ENCODE assay signal across 19 cellular contexts in genomic region chr17:61284174-61284573, GRCh38.
A peak's percentile ranks its signal among the peaks of the same experiment; 100 is the strongest.
DNase-seq lines count a peak whose midpoint lies in the region; ATAC-seq and TF ChIP-seq lines count a peak whose summit lies in the region.
"Had no signal": no experiment of that assay in that cellular context is flagged by ENCODE, and none has a peak within 500 bp of the region (broad histone marks: within the 10 kb centered on the region; RNA-seq: fewer than 3 reads in every experiment).

No MANE protein-coding gene starts in this region.

- CTCF ChIA-PET in HCT116 (lab: Charles Lee), result no interaction called here

- intact Hi-C loops in HCT116 (cut with micrococcal nuclease), result no loop called here

- TF ChIP-seq CTCF in HCT116 (IDR thresholded peaks at IDR 0.05 in 2 of 3, conservative IDR thresholded peaks at IDR 0.05 in 1 of 3; ENCODE audit: borderline replicate concordance in 1 of 3, insufficient read depth in 1 of 3, low read depth in 2 of 3, low read length in 2 of 3), result no peak

- peaks cover 5% of the 10 kb centered on the region for H3K36me3 Mint-ChIP-seq in activated naive CD8-positive, alpha-beta T cell treated with anti-CD3 and anti-CD28 coated beads for 36 hours

- H3K9me2 ChIP-seq in HCT116 (ENCODE audit: insufficient read depth), result no peaks in the 10 kb centered on the region

- H3K27ac Mint-ChIP-seq in activated naive CD8-positive, alpha-beta T cell treated with anti-CD3 and anti-CD28 coated beads for 36 hours, result no peak overlapping the region
- H3K27ac Mint-ChIP-seq: activated T-helper 1 cell treated with anti-CD3 and anti-CD28 coated beads, Interleukin-12 subunit alpha, Interleukin-12 subunit beta, Interleukin-2, Interleukin-4 antibody, amounts not matched to agents 30 ng/mL and 10 ng/mL and 1 ng/mL, durations not matched to agents 14 hours and 24 hours and 36 hours; memory B cell; T-helper 17 cell had no signal

- H3K36me3 ChIP-seq in ACC112 (ENCODE audit: insufficient read depth, low read length) (no peaks in the 10 kb centered on the region), HCT116 (ENCODE audit: control insufficient read depth in 1 of 2, insufficient read depth in 2 of 2, low read length in 2 of 2) (no peaks in the 10 kb centered on the region)
- H3K36me3 ChIP-seq: breast epithelium, pancreas, Peyer's patch, transverse colon had no signal

- RAD21 ChIA-PET in HCT116 (lab: Charles Lee; ENCODE audit: low non-redundant PET in 1 of 2, low total read pairs in 2 of 2, uncharacterized antibody in 2 of 2, unreplicated experiment in 2 of 2), result no interaction called here

- no peak for TF ChIP-seq RAD21 in HCT116 (IDR thresholded peaks at IDR 0.05; ENCODE audit: low read depth)

- peaks cover 26% of the 10 kb centered on the region for H3K4me1 Mint-ChIP-seq in activated naive CD8-positive, alpha-beta T cell treated with anti-CD3 and anti-CD28 coated beads for 36 hours
- H3K4me1 Mint-ChIP-seq: T-helper 17 cell had no signal

- POLR2A ChIA-PET in HCT116 (lab: Charles Lee), result no interaction called here

- BruUV-seq in HCT116 (replicated peaks; lab: Mats Ljungman, UMichigan), result no TSS peak

- H3K4me3 Mint-ChIP-seq in activated naive CD8-positive, alpha-beta T cell treated with anti-CD3 and anti-CD28 coated beads for 36 hours, result no peak overlapping the region
- H3K4me3 Mint-ChIP-seq: activated T-helper 1 cell treated with anti-CD3 and anti-CD28 coated beads, Interleukin-12 subunit alpha, Interleukin-12 subunit beta, Interleukin-2, Interleukin-4 antibody, amounts not matched to agents 30 ng/mL and 10 ng/mL and 1 ng/mL, durations not matched to agents 14 hours and 24 hours and 36 hours; memory B cell; T-helper 17 cell had no signal

- ATAC-seq in HCT116, result peak; percentile 34; the same call in 1 of the 2 replicates
- no peak for ATAC-seq in HG03095 (IDR thresholded peaks at IDR 0.05; ENCODE audit: unreplicated experiment)
- no peak for ATAC-seq in GM21526 (IDR thresholded peaks at IDR 0.05; ENCODE audit: low FRiP score, unreplicated experiment)
- ATAC-seq: pancreas, T-helper 17 cell had no signal

- no peak overlapping the region for H3K9ac ChIP-seq in HCT116 (ENCODE audit: low read length)

- peak overlapping the region; percentile 92 for H3K27ac ChIP-seq in ACC112 (ENCODE audit: low read depth, low read length)
- H3K27ac ChIP-seq in HCT116 (ENCODE audit: low read depth, low read length), result no peak overlapping the region
- H3K27ac ChIP-seq: breast epithelium, pancreas, Peyer's patch, transverse colon had no signal

- no peaks in the 10 kb centered on the region for H3K27me3 ChIP-seq in ACC112 (ENCODE audit: insufficient read depth, low read length)
- H3K27me3 ChIP-seq in HCT116 (ENCODE audit: insufficient read depth, low read length), result no peaks in the 10 kb centered on the region
- H3K27me3 ChIP-seq: breast epithelium, pancreas, Peyer's patch, transverse colon had no signal

- TF ChIP-seq POLR2A in HCT116 (IDR thresholded peaks at IDR 0.05; ENCODE audit: borderline replicate concordance, extremely low read depth, insufficient read depth, insufficient read length), result no peak

- no peak overlapping the region for H3K4me2 ChIP-seq in HCT116 (ENCODE audit: low read length)

- no peak for DNase-seq in HCT116 (ENCODE audit: low read depth, low spot score)
- peak; percentile 97 for DNase-seq in amniotic epithelial cell (ENCODE audit: low read depth)
- DNase-seq in iris pigment epithelial cell (ENCODE audit: low read depth), result peak; percentile 87
- no peak for DNase-seq in activated naive CD8-positive, alpha-beta T cell treated with anti-CD3 and anti-CD28 coated beads for 36 hours
- no peak for DNase-seq in NCI-H345 (lab: John Stamatoyannopoulos, UW)
- DNase-seq: activated CD4-positive, alpha-beta T cell treated with anti-CD3 and anti-CD28 coated beads, Interleukin-2, amount 50 U/mL, for 48 hours; hypothalamus; NCI-H1092; NCI-H446; pancreas; Peyer's patch; T-helper 17 cell; transverse colon had no signal

- no peak overlapping the region for H3K4me3 ChIP-seq in ACC112 (ENCODE audit: low read depth, low read length)
- H3K4me3 ChIP-seq in HCT116 (replicated peaks in 1 of 2; ENCODE audit: low read depth in 1 of 2, low read length in 2 of 2), result no peak overlapping the region
- H3K4me3 ChIP-seq: breast epithelium, pancreas, Peyer's patch, transverse colon had no signal

- no peaks in the 10 kb centered on the region for H3K79me2 ChIP-seq in ACC112 (ENCODE audit: control insufficient read depth, insufficient read depth, low read length, unreplicated experiment)
- no peaks in the 10 kb centered on the region for H3K79me2 ChIP-seq in HCT116 (ENCODE audit: insufficient read depth, low read length)

- no peaks in the 10 kb centered on the region for H3K27me3 Mint-ChIP-seq in activated naive CD8-positive, alpha-beta T cell treated with anti-CD3 and anti-CD28 coated beads for 36 hours
- H3K27me3 Mint-ChIP-seq: memory B cell, T-helper 17 cell had no signal

- peaks cover 39% of the 10 kb centered on the region for H3K4me1 ChIP-seq in ACC112 (ENCODE audit: control insufficient read depth, insufficient read depth, low read length, unreplicated experiment)
- H3K4me1 ChIP-seq in HCT116 (ENCODE audit: control insufficient read depth in 1 of 2, insufficient read depth in 2 of 2, low read length in 2 of 2), result peaks cover 0 to 4% of the 10 kb centered on the region in 2 experiments; a peak in 1 of 4 replicates
- H3K4me1 ChIP-seq: breast epithelium, pancreas, Peyer's patch, transverse colon had no signal

- H2AFZ ChIP-seq in ACC112 (ENCODE audit: low read length, unreplicated experiment), result no peak overlapping the region
- no peak overlapping the region for H2AFZ ChIP-seq in HCT116 (ENCODE audit: low read depth, low read length, poor library complexity, severe bottlenecking)

- H3K9me3 Mint-ChIP-seq in activated naive CD8-positive, alpha-beta T cell treated with anti-CD3 and anti-CD28 coated beads for 36 hours, result no peaks in the 10 kb centered on the region
- H3K9me3 Mint-ChIP-seq: activated T-helper 1 cell treated with anti-CD3 and anti-CD28 coated beads, Interleukin-12 subunit alpha, Interleukin-12 subunit beta, Interleukin-2, Interleukin-4 antibody, amounts not matched to agents 30 ng/mL and 10 ng/mL and 1 ng/mL, durations not matched to agents 14 hours and 24 hours and 36 hours; memory B cell had no signal

- H3K9me3 ChIP-seq in HCT116 (ENCODE audit: control insufficient read depth in 1 of 2, insufficient read depth in 1 of 2, low read depth in 1 of 2, low read length in 2 of 2), result no peaks in the 10 kb centered on the region
- H3K9me3 ChIP-seq: breast epithelium, pancreas, Peyer's patch, transverse colon had no signal

- H4K20me1 ChIP-seq in HCT116 (ENCODE audit: insufficient read depth), result no peaks in the 10 kb centered on the region

TF ChIP-seq in HCT116, 20 proteins besides CTCF, POLR2A, EP300 and RAD21:
- TF ChIP-seq YY1 (IDR thresholded peaks at IDR 0.05; ENCODE audit: extremely low read depth, insufficient replicate concordance, low read depth, low read length) (no peak), POLR2AphosphoS5 (IDR thresholded peaks at IDR 0.05; ENCODE audit: low read depth, low read length) (no peak), ZNF274 (IDR thresholded peaks at IDR 0.05; ENCODE audit: low read depth, low read length) (no peak), ATF3 (IDR thresholded peaks at IDR 0.05) (no peak), ELF1 (IDR thresholded peaks at IDR 0.05; ENCODE audit: borderline replicate concordance, low read depth) (no peak), EZH2phosphoT487 (IDR thresholded peaks at IDR 0.05; ENCODE audit: borderline replicate concordance) (no peak), ZFX (IDR thresholded peaks at IDR 0.05) (no peak), MAX (IDR thresholded peaks at IDR 0.05) (no peak), CEBPB (IDR thresholded peaks at IDR 0.05; ENCODE audit: low read depth) (no peak)

Comparison
In these comparisons a context has a peak if more than half of its experiments do, and no peak if none do; other contexts are left out.
1. DNase-seq: peak in amniotic epithelial cell (single experiment) and iris pigment epithelial cell (single experiment); none in HCT116 (single experiment), activated naive CD8-positive, alpha-beta T cell treated with anti-CD3 and anti-CD28 coated beads for 36 hours (single experiment) and NCI-H345 (single experiment).